ENCODE assay signal across 1 cellular context in the genomic region with DNA sequence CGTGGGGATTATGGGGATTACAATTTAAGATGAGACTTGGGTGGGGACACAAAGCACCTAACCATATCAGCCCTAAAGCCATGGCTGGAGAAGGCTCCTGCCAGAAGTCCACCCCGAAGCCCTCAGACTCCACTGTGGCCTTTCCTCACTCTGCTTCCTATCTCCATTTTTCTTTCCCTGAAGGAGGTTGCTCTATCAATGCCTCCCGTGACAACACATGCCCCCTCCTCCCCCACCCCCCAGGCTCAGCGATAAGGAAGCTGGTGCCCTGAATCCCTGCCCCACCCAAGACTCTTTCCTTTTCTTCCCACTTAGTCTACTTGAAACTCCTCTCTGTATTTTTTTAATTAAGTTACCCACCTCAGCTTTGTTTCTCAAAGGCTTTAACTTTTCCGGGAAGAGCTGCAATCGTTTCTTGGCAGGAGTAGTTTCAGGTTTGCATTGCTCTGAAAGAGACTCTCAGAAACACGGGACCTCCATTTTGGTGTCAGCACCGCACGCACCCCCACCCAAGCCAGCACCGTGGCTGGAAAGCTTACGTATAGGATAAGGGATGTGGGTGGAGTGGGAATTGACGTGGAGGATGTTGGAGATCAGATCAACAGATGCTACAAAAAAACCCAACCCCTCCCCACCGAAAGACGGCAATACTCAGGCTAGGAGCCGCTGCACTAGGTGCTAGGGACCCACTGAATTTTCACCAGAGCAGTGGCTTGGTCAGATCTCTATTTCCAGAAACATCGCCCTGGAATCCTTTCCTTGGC.
TF ChIP-seq lines count a peak whose summit lies in the region.

No MANE protein-coding gene starts in this region.

TF ChIP-seq in K562, 482 proteins besides CTCF, POLR2A, EP300 and RAD21:
- TF ChIP-seq ELF2 (CRISPR knock-in tag; IDR thresholded peaks at IDR 0.05) (no peak), EGR1 (conservative IDR thresholded peaks at IDR 0.05) (0 out of 2 replicates have a peak, but pooled peaks have one; percentile 32), DEAF1 (CRISPR knock-in tag; IDR thresholded peaks at IDR 0.05) (0 out of 2 replicates have a peak, but pooled peaks have one; percentile 10), NELFE (IDR thresholded peaks at IDR 0.05; ENCODE audit: insufficient read depth, insufficient read length) (no peak), YY1 (IDR thresholded peaks at IDR 0.05; ENCODE audit: borderline replicate concordance in 1 of 3, control insufficient read depth in 1 of 3, extremely low read depth in 1 of 3, insufficient read depth in 3 of 3, insufficient read length in 1 of 3, insufficient replicate concordance in 2 of 3, low read depth in 1 of 3, low read length in 2 of 3) (peak in 1 of 3 experiments; percentile 32), ZBTB11 (CRISPR knock-in tag; IDR thresholded peaks at IDR 0.05) (peak in 1 of 3 experiments; percentile 43; a peak in 1 of 6 replicates), PREB (CRISPR knock-in tag; IDR thresholded peaks at IDR 0.05) (no peak), CBFA2T3 (IDR thresholded peaks at IDR 0.05) (peak; percentile 21; the same call in 1 of the 2 replicates), EWSR1 (IDR thresholded peaks at IDR 0.05; ENCODE audit: borderline replicate concordance, low read depth, partially characterized antibody) (peak; percentile 81), SMAD2 (IDR thresholded peaks at IDR 0.05; ENCODE audit: low read depth, low read length) (no peak), ARID1B (IDR thresholded peaks at IDR 0.05) (0 out of 2 replicates have a peak, but pooled peaks have one; percentile 25), SAP30 (IDR thresholded peaks at IDR 0.05; ENCODE audit: borderline replicate concordance, insufficient read depth, low read depth, low read length, poor library complexity, severe bottlenecking) (peak; percentile 3), HNRNPLL (IDR thresholded peaks at IDR 0.05; ENCODE audit: low read depth, low read length, poor library complexity, severe bottlenecking) (no peak), ELF1 (tag; IDR thresholded peaks at IDR 0.05) (0 out of 2 replicates have a peak, but pooled peaks have one; percentile 25), VEZF1 (CRISPR knock-in tag; IDR thresholded peaks at IDR 0.05) (peak; percentile 72), PML (IDR thresholded peaks at IDR 0.05; ENCODE audit: low read length) (0 out of 2 replicates have a peak, but pooled peaks have one; percentile 11), CREM (IDR thresholded peaks at IDR 0.05; ENCODE audit: low read depth) (peak; percentile 49; the same call in 1 of the 2 replicates), CHD1 (IDR thresholded peaks at IDR 0.05; ENCODE audit: low read length) (peak; percentile 3), RCOR1 (IDR thresholded peaks at IDR 0.05; ENCODE audit: borderline replicate concordance in 1 of 2, low read depth in 2 of 2, low read length in 2 of 2) (peak in 1 of 2 experiments; percentile 20; a peak in 2 of 4 replicates), ZBTB7A (IDR thresholded peaks at IDR 0.05; ENCODE audit: borderline replicate concordance, control insufficient read depth, low read depth, low read length) (no peak), ZKSCAN8 (CRISPR knock-in tag; IDR thresholded peaks at IDR 0.05) (0 out of 2 replicates have a peak, but pooled peaks have one; percentile 31), ZNF282 (CRISPR knock-in tag; IDR thresholded peaks at IDR 0.05) (no peak), SMAD1 (IDR thresholded peaks at IDR 0.05; ENCODE audit: low read depth, low read length, partially characterized antibody) (no peak)
- TF ChIP-seq, protein P1, sequence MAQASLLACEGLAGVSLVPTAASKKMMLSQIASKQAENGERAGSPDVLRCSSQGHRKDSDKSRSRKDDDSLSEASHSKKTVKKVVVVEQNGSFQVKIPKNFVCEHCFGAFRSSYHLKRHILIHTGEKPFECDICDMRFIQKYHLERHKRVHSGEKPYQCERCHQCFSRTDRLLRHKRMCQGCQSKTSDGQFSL (CRISPR knock-in tag; IDR thresholded peaks at IDR 0.05), result peak; percentile 71; the same call in 1 of the 2 replicates
- TF ChIP-seq, protein P1 (tag; IDR thresholded peaks at IDR 0.05), result no peak
- TF ChIP-seq, protein P2, sequence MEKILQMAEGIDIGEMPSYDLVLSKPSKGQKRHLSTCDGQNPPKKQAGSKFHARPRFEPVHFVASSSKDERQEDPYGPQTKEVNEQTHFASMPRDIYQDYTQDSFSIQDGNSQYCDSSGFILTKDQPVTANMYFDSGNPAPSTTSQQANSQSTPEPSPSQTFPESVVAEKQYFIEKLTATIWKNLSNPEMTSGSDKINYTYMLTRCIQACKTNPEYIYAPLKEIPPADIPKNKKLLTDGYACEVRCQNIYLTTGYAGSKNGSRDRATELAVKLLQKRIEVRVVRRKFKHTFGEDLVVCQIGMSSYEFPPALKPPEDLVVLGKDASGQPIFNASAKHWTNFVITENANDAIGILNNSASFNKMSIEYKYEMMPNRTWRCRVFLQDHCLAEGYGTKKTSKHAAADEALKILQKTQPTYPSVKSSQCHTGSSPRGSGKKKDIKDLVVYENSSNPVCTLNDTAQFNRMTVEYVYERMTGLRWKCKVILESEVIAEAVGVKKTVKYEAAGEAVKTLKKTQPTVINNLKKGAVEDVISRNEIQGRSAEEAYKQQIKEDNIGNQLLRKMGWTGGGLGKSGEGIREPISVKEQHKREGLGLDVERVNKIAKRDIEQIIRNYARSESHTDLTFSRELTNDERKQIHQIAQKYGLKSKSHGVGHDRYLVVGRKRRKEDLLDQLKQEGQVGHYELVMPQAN (IDR thresholded peaks at IDR 0.05; ENCODE audit: borderline replicate concordance), result no peak
- TF ChIP-seq, protein P3, sequence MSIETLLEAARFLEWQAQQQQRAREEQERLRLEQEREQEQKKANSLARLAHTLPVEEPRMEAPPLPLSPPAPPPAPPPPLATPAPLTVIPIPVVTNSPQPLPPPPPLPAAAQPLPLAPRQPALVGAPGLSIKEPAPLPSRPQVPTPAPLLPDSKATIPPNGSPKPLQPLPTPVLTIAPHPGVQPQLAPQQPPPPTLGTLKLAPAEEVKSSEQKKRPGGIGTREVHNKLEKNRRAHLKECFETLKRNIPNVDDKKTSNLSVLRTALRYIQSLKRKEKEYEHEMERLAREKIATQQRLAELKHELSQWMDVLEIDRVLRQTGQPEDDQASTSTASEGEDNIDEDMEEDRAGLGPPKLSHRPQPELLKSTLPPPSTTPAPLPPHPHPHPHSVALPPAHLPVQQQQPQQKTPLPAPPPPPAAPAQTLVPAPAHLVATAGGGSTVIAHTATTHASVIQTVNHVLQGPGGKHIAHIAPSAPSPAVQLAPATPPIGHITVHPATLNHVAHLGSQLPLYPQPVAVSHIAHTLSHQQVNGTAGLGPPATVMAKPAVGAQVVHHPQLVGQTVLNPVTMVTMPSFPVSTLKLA (conservative IDR thresholded peaks at IDR 0.05), result peak in 1 of 2 experiments; percentile 24; a peak in 1 of 4 replicates
